In the genomic region with DNA sequence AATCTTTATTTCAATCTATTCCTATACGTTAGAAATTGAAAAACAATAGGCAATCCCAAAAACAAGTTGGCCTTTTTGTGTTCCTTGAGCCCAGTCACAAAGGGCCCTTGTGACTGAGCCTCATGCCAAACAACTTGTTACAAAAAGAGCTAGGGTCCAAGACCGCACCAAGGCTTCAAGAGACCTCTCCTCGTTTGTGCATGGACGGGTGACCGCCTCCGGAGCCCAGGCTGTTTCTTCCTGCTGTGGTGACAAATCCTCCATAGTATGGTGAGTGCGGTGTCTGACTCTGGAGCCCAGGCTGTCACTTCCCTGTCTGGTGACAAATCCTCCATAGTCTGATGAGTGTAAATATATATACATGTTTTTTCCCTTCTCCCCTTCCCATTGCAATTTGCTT, we compare ENCODE assay signal across 24 cellular contexts.
DNase-seq lines count a peak whose midpoint lies in the region; ATAC-seq and TF ChIP-seq lines count a peak whose summit lies in the region.
"Had no signal": no experiment of that assay in that cellular context is flagged by ENCODE, and none has a peak within 500 bp of the region (broad histone marks: within the 10 kb centered on the region; RNA-seq: fewer than 3 reads in every experiment).

No MANE protein-coding gene starts in this region.

- H3K36me3 Mint-ChIP-seq in activated CD8-positive, alpha-beta memory T cell treated with anti-CD3 and anti-CD28 coated beads, Interleukin-2, amount 10 ng/mL, durations not matched to agents 7 days and 5 days: peaks cover 7% of the 10 kb centered on the region
- H3K36me3 Mint-ChIP-seq: CD14-positive monocyte had no signal

- no peak overlapping the region for H3K4me3 Mint-ChIP-seq in activated CD8-positive, alpha-beta memory T cell treated with anti-CD3 and anti-CD28 coated beads, Interleukin-2, amount 10 ng/mL, durations not matched to agents 7 days and 5 days
- H3K4me3 Mint-ChIP-seq: CD14-positive monocyte; CD4-positive, alpha-beta memory T cell; CD4-positive, CD25-positive, alpha-beta regulatory T cell; CD8-positive, alpha-beta memory T cell had no signal

- intact Hi-C loops in vagina (cut with DNase I): no loop called here

- DNase-seq in activated CD8-positive, alpha-beta memory T cell treated with anti-CD3 and anti-CD28 coated beads for 24 hours: peak; percentile 13
- no peak for DNase-seq in activated CD8-positive, alpha-beta memory T cell treated with anti-CD3 and anti-CD28 coated beads, Interleukin-2, amount 10 ng/mL, durations not matched to agents 7 days and 5 days
- DNase-seq in mesenteric fat pad (ENCODE audit: low spot score) (peak; percentile 47), vagina (ENCODE audit: extremely low spot score in 2 of 2) (peak; percentile 22 to 80), NCI-H748 treated with DMSO at 0.1 percent for 48 hours (lab: John Stamatoyannopoulos, UW) (no peak), KBM-7 (no peak)
- DNase-seq: ACHN; BE2C; C1 segment of cervical spinal cord; CD4-positive, alpha-beta memory T cell; CD4-positive, CD25-positive, alpha-beta regulatory T cell; CD8-positive, alpha-beta memory T cell; COR-L47; DMS 273 treated with DMSO at 0.1 percent for 48 hours; DMS153; DMS53; DMS79; DND-41; EL; GDM1 had no signal

- no peaks in the 10 kb centered on the region for H3K27me3 ChIP-seq in vagina
- H3K27me3 ChIP-seq: BE2C, BLaER1 had no signal

- H3K36me3 ChIP-seq in vagina: no peaks in the 10 kb centered on the region
- H3K36me3 ChIP-seq: BE2C, BLaER1 had no signal

- no peaks in the 10 kb centered on the region for H3K27me3 Mint-ChIP-seq in activated CD8-positive, alpha-beta memory T cell treated with anti-CD3 and anti-CD28 coated beads, Interleukin-2, amount 10 ng/mL, durations not matched to agents 7 days and 5 days
- H3K27me3 Mint-ChIP-seq: CD4-positive, CD25-positive, alpha-beta regulatory T cell had no signal

- in situ Hi-C loops in KBM-7 (cut with MboI; ENCODE audit: low pct_unique_long_range_greater_than_20kb, low sequenced_read_pairs): no loop called here

- no peak for TF ChIP-seq CTCF in vagina (IDR thresholded peaks at IDR 0.05)

- CTCF ChIA-PET in activated CD8-positive, alpha-beta memory T cell treated with anti-CD3 and anti-CD28 coated beads, Interleukin-2, amount 10 ng/mL, durations not matched to agents 7 days and 5 days (lab: Charles Lee): no interaction called here

- peaks cover 9% of the 10 kb centered on the region for H3K9me3 ChIP-seq in vagina

- H3K4me1 Mint-ChIP-seq in activated CD8-positive, alpha-beta memory T cell treated with anti-CD3 and anti-CD28 coated beads, Interleukin-2, amount 10 ng/mL, durations not matched to agents 7 days and 5 days: no peaks in the 10 kb centered on the region
- H3K4me1 Mint-ChIP-seq: CD14-positive monocyte; CD4-positive, alpha-beta memory T cell; CD4-positive, CD25-positive, alpha-beta regulatory T cell; CD8-positive, alpha-beta memory T cell had no signal

- no peak overlapping the region for H3K27ac ChIP-seq in vagina
- H3K27ac ChIP-seq: 22Rv1, BLaER1 had no signal

- H3K4me3 ChIP-seq in vagina: no peak overlapping the region
- H3K4me3 ChIP-seq: BLaER1, GM12878 had no signal

- TF ChIP-seq POLR2A in vagina (IDR thresholded peaks at IDR 0.05): no peak

- no peak overlapping the region for H3K27ac Mint-ChIP-seq in activated CD8-positive, alpha-beta memory T cell treated with anti-CD3 and anti-CD28 coated beads, Interleukin-2, amount 10 ng/mL, durations not matched to agents 7 days and 5 days
- H3K27ac Mint-ChIP-seq: CD14-positive monocyte; CD4-positive, alpha-beta memory T cell; CD4-positive, CD25-positive, alpha-beta regulatory T cell; CD8-positive, alpha-beta memory T cell had no signal

- ATAC-seq in activated CD8-positive, alpha-beta memory T cell treated with anti-CD3 and anti-CD28 coated beads, Interleukin-2, amount 10 ng/mL, durations not matched to agents 7 days and 5 days: no peak
- ATAC-seq: GM12878 had no signal

- H3K9me3 Mint-ChIP-seq in activated CD8-positive, alpha-beta memory T cell treated with anti-CD3 and anti-CD28 coated beads, Interleukin-2, amount 10 ng/mL, durations not matched to agents 7 days and 5 days (ENCODE audit: low read depth): peaks cover 23% of the 10 kb centered on the region

- H3K4me1 ChIP-seq in vagina: no peaks in the 10 kb centered on the region
- H3K4me1 ChIP-seq: BE2C, BLaER1 had no signal

Comparison
In these comparisons a context has a peak if more than half of its experiments do, and no peak if none do; other contexts are left out.
1. DNase-seq: peak in activated CD8-positive, alpha-beta memory T cell treated with anti-CD3 and anti-CD28 coated beads for 24 hours (single experiment), mesenteric fat pad (single experiment) and vagina (2 of 2); none in activated CD8-positive, alpha-beta memory T cell treated with anti-CD3 and anti-CD28 coated beads, Interleukin-2, amount 10 ng/mL, durations not matched to agents 7 days and 5 days (single experiment), NCI-H748 treated with DMSO at 0.1 percent for 48 hours (single experiment) and KBM-7 (single experiment).